ENCODE assay signal across 8 cellular contexts in genomic region chr11:128342511-128343133, GRCh38.
DNase-seq lines count a peak whose midpoint lies in the region; ATAC-seq and TF ChIP-seq lines count a peak whose summit lies in the region.

No MANE protein-coding gene starts in this region.

- TF ChIP-seq POLR2A in esophagus squamous epithelium (IDR thresholded peaks at IDR 0.05) (peak in 1 of 4 donors; percentile 13), gastrocnemius medialis (IDR thresholded peaks at IDR 0.05) (no peak)

- H3K9me3 ChIP-seq in MG63 (no peaks in the 10 kb centered on the region), esophagus squamous epithelium (no peaks in the 10 kb centered on the region), gastrocnemius medialis (no peaks in the 10 kb centered on the region)

- no peak for TF ChIP-seq CTCF in WTC11 (IDR thresholded peaks at IDR 0.05)
- TF ChIP-seq CTCF in esophagus squamous epithelium (IDR thresholded peaks at IDR 0.05) = no peak
- TF ChIP-seq CTCF in gastrocnemius medialis (IDR thresholded peaks at IDR 0.05 in 4 of 5, conservative IDR thresholded peaks at IDR 0.05 in 1 of 5) = no peak

- POLR2A ChIA-PET in WTC11 (lab: Charles Lee) = no interaction called here

- H3K27me3 Mint-ChIP-seq in WTC11 (ENCODE audit: low read depth) = no peaks in the 10 kb centered on the region

- 35 to 49% methylated on average over 5 to 7 of the region's 7 CpGs for WGBS in esophagus squamous epithelium, 2 donors

- in situ Hi-C loops in gastrocnemius medialis (cut with MboI; ENCODE audit: low sequenced_read_pairs in 4 of 4) = no loop called here

- H3K4me3 ChIP-seq in MG63 = no peak overlapping the region
- no peak overlapping the region for H3K4me3 ChIP-seq in esophagus squamous epithelium
- no peak overlapping the region for H3K4me3 ChIP-seq in gastrocnemius medialis

- DNase-seq in EL = peak; percentile 41
- peak; percentile 83 for DNase-seq in MG63
- DNase-seq in WTC11 (ENCODE audit: low spot score) = no peak
- DNase-seq in esophagus squamous epithelium (lab: John Stamatoyannopoulos, UW) = no peak
- DNase-seq in gastrocnemius medialis = peak in 1 of 2 donors; percentile 50
- no peak for DNase-seq in dedifferentiated amniotic fluid mesenchymal stem cell (ENCODE audit: extremely low spot score)
- no peak for DNase-seq in inferior parietal cortex (ENCODE audit: extremely low spot score)

- no peaks in the 10 kb centered on the region for H3K9me3 Mint-ChIP-seq in WTC11

- no peak overlapping the region for H3K27ac Mint-ChIP-seq in WTC11

- peaks cover 0 to 23% (median 15%) of the 10 kb centered on the region in 3 donors for H3K4me1 ChIP-seq in esophagus squamous epithelium
- peaks cover 7 to 12% of the 10 kb centered on the region in 2 donors for H3K4me1 ChIP-seq in gastrocnemius medialis

- peak; percentile 98 for ATAC-seq in GM21825 (IDR thresholded peaks at IDR 0.05; ENCODE audit: unreplicated experiment)
- peak; percentile 66 for ATAC-seq in WTC11
- peak; percentile 88 to 89 for ATAC-seq in gastrocnemius medialis

- H3K4me1 Mint-ChIP-seq in WTC11 = peaks cover 22% of the 10 kb centered on the region

- no peak overlapping the region for H3K4me3 Mint-ChIP-seq in WTC11

- intact Hi-C loops in esophagus squamous epithelium (cut with DNase I) = no loop called here
- intact Hi-C loops in gastrocnemius medialis (cut with DNase I; ENCODE audit: low total_unique reads) = no loop called here

- CTCF ChIA-PET in WTC11 (lab: Charles Lee) = interaction anchor here (1.0 to 1.2 kb wide), 4 partner anchors 19 to 279 kb away, joined by 3 to 6 read pairs (median 3); no protein-coding TSS in a partner anchor

- H3K36me3 Mint-ChIP-seq in WTC11 = no peaks in the 10 kb centered on the region

- H3K36me3 ChIP-seq in MG63 (no peaks in the 10 kb centered on the region), esophagus squamous epithelium (no peaks in the 10 kb centered on the region), gastrocnemius medialis (no peaks in the 10 kb centered on the region)

- H3K27me3 ChIP-seq in MG63 = no peaks in the 10 kb centered on the region
- no peaks in the 10 kb centered on the region for H3K27me3 ChIP-seq in esophagus squamous epithelium
- H3K27me3 ChIP-seq in gastrocnemius medialis = no peaks in the 10 kb centered on the region

- H3K27ac ChIP-seq in esophagus squamous epithelium (peak overlapping the region; percentile 37 to 71 (median 61)), gastrocnemius medialis (peak overlapping the region; percentile 53 to 67 (median 58))

TF ChIP-seq in WTC11, 78 proteins besides CTCF, POLR2A, EP300 and RAD21:
- TF ChIP-seq SOX15 (CRISPR knock-in tag; IDR thresholded peaks at IDR 0.05) = no peak
- TF ChIP-seq ZNF532 (CRISPR knock-in tag; IDR thresholded peaks at IDR 0.05; ENCODE audit: borderline replicate concordance) = no peak
- no peak for TF ChIP-seq ATF3 (CRISPR knock-in tag; conservative IDR thresholded peaks at IDR 0.05)
- no peak for TF ChIP-seq USF1 (CRISPR knock-in tag; IDR thresholded peaks at IDR 0.05)
- no peak for TF ChIP-seq EMX1 (CRISPR knock-in tag; IDR thresholded peaks at IDR 0.05)
- no peak for TF ChIP-seq ELF4 (CRISPR knock-in tag; IDR thresholded peaks at IDR 0.05; ENCODE audit: low read depth)
- TF ChIP-seq TEAD1 (CRISPR knock-in tag; IDR thresholded peaks at IDR 0.05) = no peak
- TF ChIP-seq AFF4 (CRISPR knock-in tag; IDR thresholded peaks at IDR 0.05; ENCODE audit: borderline replicate concordance) = no peak
- TF ChIP-seq PRDM15 (CRISPR knock-in tag; IDR thresholded peaks at IDR 0.05) = no peak

Comparison
In these comparisons a context has a peak if more than half of its experiments do, and no peak if none do; other contexts are left out.
1. DNase-seq: peak in EL (single experiment) and MG63 (single experiment); none in WTC11 (single experiment), esophagus squamous epithelium (single experiment), dedifferentiated amniotic fluid mesenchymal stem cell (single experiment) and inferior parietal cortex (single experiment).
2. Peak in every context shown above with its lines, with median percentiles within 50 percentile points of each other: ATAC-seq.